ENCODE assay signal across 12 cellular contexts in genomic region chr2:190440113-190440512, GRCh38.
"Had no signal": no experiment of that assay in that cellular context is flagged by ENCODE, and none has a peak within 500 bp of the region (broad histone marks: within the 10 kb centered on the region; RNA-seq: fewer than 3 reads in every experiment).

No MANE protein-coding gene starts in this region.

- H3K27me3 Mint-ChIP-seq: naive thymus-derived CD4-positive, alpha-beta T cell had no signal

- ATAC-seq: left lobe of liver; naive thymus-derived CD4-positive, alpha-beta T cell had no signal

- DNase-seq: effector CD8-positive, alpha-beta T cell; foreskin melanocyte; head of caudate nucleus; kidney glomerular epithelial cell; mammary epithelial cell; naive thymus-derived CD4-positive, alpha-beta T cell; sigmoid colon; stimulated activated naive CD4-positive, alpha-beta T cell; stomach; substantia nigra; transverse colon had no signal
